Comparison of ENCODE assay signal across 18 cellular contexts in genomic region chr14:105845725-105846309, GRCh38.
DNase-seq lines count a peak whose midpoint lies in the region; ATAC-seq, FAIRE-seq and TF ChIP-seq lines count a peak whose summit lies in the region.
"Had no signal": no experiment of that assay in that cellular context is flagged by ENCODE, and none has a peak within 500 bp of the region (broad histone marks: within the 10 kb centered on the region; RNA-seq: fewer than 3 reads in every experiment).

No MANE protein-coding gene starts in this region.

- H3K36me3 Mint-ChIP-seq in endodermal cell (ENCODE audit: low read depth) = no peaks in the 10 kb centered on the region

- ATAC-seq in left cardiac atrium (no peak), heart left ventricle (no peak), upper lobe of left lung (ENCODE audit: low FRiP score in 2 of 2) (no peak)
- ATAC-seq: Panc1 had no signal

- no peak for TF ChIP-seq POLR2A in heart left ventricle (IDR thresholded peaks at IDR 0.05)
- TF ChIP-seq POLR2A in GM12891 (IDR thresholded peaks at IDR 0.05; ENCODE audit: low read depth, low read length) = peak; percentile 42
- TF ChIP-seq POLR2A in upper lobe of left lung (IDR thresholded peaks at IDR 0.05) = no peak

- H3K4me3 Mint-ChIP-seq in endodermal cell = no peak overlapping the region
- H3K4me3 Mint-ChIP-seq: CD4-positive, alpha-beta T cell; H9 had no signal

- H3K4me1 Mint-ChIP-seq in endodermal cell = no peaks in the 10 kb centered on the region
- H3K4me1 Mint-ChIP-seq: H9 had no signal

- no peak overlapping the region for H3K4me3 ChIP-seq in heart left ventricle
- H3K4me3 ChIP-seq in endodermal cell (ENCODE audit: low read length) = no peak overlapping the region
- H3K4me3 ChIP-seq in upper lobe of left lung = no peak overlapping the region
- H3K4me3 ChIP-seq: MG63 had no signal

- peak; percentile 10 for DNase-seq in left cardiac atrium
- DNase-seq in heart left ventricle = no peak
- DNase-seq in GM12891 (ENCODE audit: insufficient read length, low spot score) = no peak
- peak; percentile 7 for DNase-seq in endodermal cell
- DNase-seq in upper lobe of left lung = peak; percentile 14 to 62
- DNase-seq in SIG-M5 (lab: John Stamatoyannopoulos, UW) = no peak
- DNase-seq in nucleus accumbens (lab: John Stamatoyannopoulos, UW) = no peak
- DNase-seq: ACHN; CD4-positive, alpha-beta T cell; IMR-90; Karpas-422; MG63; NCI-H1092 treated with DMSO at 0.1 percent for 48 hours; NCI-H510A treated with DMSO at 0.1 percent for 48 hours; NCI-H82; SHP77 had no signal

- no peak for FAIRE-seq in GM12891 (lab: Jason Lieb, UNC)

- H3K4me1 ChIP-seq in heart left ventricle (no peaks in the 10 kb centered on the region), endodermal cell (ENCODE audit: control insufficient read depth, insufficient read depth, low read length) (no peaks in the 10 kb centered on the region), upper lobe of left lung (no peaks in the 10 kb centered on the region)

- TF ChIP-seq EP300 in upper lobe of left lung (IDR thresholded peaks at IDR 0.05) = no peak

- H3K9me3 Mint-ChIP-seq in endodermal cell = peaks cover 81% of the 10 kb centered on the region
- H3K9me3 Mint-ChIP-seq: CD4-positive, alpha-beta T cell had no signal

- H3K27me3 Mint-ChIP-seq in endodermal cell (ENCODE audit: insufficient read depth) = no peaks in the 10 kb centered on the region
- H3K27me3 Mint-ChIP-seq: CD4-positive, alpha-beta T cell had no signal

- no peak overlapping the region for H3K9ac ChIP-seq in endodermal cell (ENCODE audit: extremely low read depth, low read length, poor library complexity, severe bottlenecking)

- no peaks in the 10 kb centered on the region for H3K36me3 ChIP-seq in heart left ventricle
- H3K36me3 ChIP-seq in endodermal cell (ENCODE audit: control insufficient read depth, insufficient read depth, low read length) = no peaks in the 10 kb centered on the region
- H3K36me3 ChIP-seq in upper lobe of left lung = no peaks in the 10 kb centered on the region
- H3K36me3 ChIP-seq: MG63 had no signal

- H3K27me3 ChIP-seq in heart left ventricle (peaks cover 0 to 8% (median 0%) of the 10 kb centered on the region in 9 donors), endodermal cell (ENCODE audit: control insufficient read depth, insufficient read depth, low read length, poor library complexity, severe bottlenecking) (no peaks in the 10 kb centered on the region), upper lobe of left lung (no peaks in the 10 kb centered on the region)
- H3K27me3 ChIP-seq: MG63 had no signal

- H3K27ac Mint-ChIP-seq in endodermal cell = no peak overlapping the region
- H3K27ac Mint-ChIP-seq: CD4-positive, alpha-beta T cell; H9 had no signal

- TF ChIP-seq CTCF in heart left ventricle (IDR thresholded peaks at IDR 0.05) = no peak
- no peak for TF ChIP-seq CTCF in endodermal cell (conservative IDR thresholded peaks at IDR 0.05)
- no peak for TF ChIP-seq CTCF in upper lobe of left lung (IDR thresholded peaks at IDR 0.05)

- 79 to 86% (median 83%) methylated on average over 8 to 10 of the region's 10 CpGs for WGBS in heart left ventricle, 4 donors
- WGBS in endodermal cell (ENCODE audit: insufficient coverage in 1 of 2, insufficient read length in 1 of 2), 2 experiments = 80 to 86% methylated on average over 9 to 10 of the region's 10 CpGs
- 86 to 92% methylated on average over 5 to 10 of the region's 10 CpGs for WGBS in upper lobe of left lung, 2 donors

- intact Hi-C loops in left cardiac atrium (cut with DNase I) (no loop called here), heart left ventricle (cut with DNase I) (no loop called here)

- H3K9me3 ChIP-seq in heart left ventricle = peaks cover 0 to 7% (median 0%) of the 10 kb centered on the region in 12 donors
- peaks cover 39% of the 10 kb centered on the region for H3K9me3 ChIP-seq in endodermal cell (ENCODE audit: control insufficient read depth, low read length)
- H3K9me3 ChIP-seq in upper lobe of left lung = no peaks in the 10 kb centered on the region
- H3K9me3 ChIP-seq: MG63 had no signal

- H3K27ac ChIP-seq in heart left ventricle (no peak overlapping the region), endodermal cell (ENCODE audit: low read depth, low read length) (no peak overlapping the region), upper lobe of left lung (no peak overlapping the region)

TF ChIP-seq in GM12891, 5 proteins besides CTCF, POLR2A, EP300 and RAD21:
- TF ChIP-seq POU2F2 (IDR thresholded peaks at IDR 0.05; ENCODE audit: low read depth, low read length) (no peak), POLR2AphosphoS5 (IDR thresholded peaks at IDR 0.05; ENCODE audit: low read depth, low read length) (peak; percentile 6; the same call in 1 of the 2 replicates), SPI1 (IDR thresholded peaks at IDR 0.05; ENCODE audit: low read depth, low read length) (no peak)

Comparison
In these comparisons a context has a peak if more than half of its experiments do, and no peak if none do; other contexts are left out.
1. DNase-seq: peak in left cardiac atrium (single experiment), endodermal cell (single experiment) and upper lobe of left lung (2 of 2); none in heart left ventricle (0 of 5), GM12891 (single experiment), SIG-M5 (single experiment) and nucleus accumbens (0 of 56).